ENCODE assay signal across 10 cellular contexts in the genomic region with DNA sequence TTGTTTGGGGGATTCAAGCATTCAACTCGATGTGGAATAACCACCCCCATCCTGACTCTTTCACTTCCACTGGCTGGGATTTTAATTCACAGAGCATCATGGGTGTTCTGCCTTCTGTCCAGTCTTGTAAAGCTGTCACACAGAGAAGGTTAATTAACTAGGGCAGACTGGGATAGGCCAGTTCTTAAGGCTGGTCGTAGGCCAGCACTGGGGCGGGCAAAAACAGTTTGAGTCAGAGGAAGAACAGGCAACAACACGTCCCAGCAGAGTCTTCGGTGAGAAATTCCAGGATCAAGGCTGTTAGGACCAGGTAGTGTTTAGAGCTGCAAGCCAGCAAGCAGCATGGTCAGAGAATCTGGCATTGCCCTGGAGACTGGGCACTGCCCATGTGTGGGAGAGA. TPM values are rescaled to one million over a fixed set of nuclear protein-coding genes. Genes with fewer than 3 reads are reported as not detected.
DNase-seq lines count a peak whose midpoint lies in the region; ATAC-seq, FAIRE-seq and TF ChIP-seq lines count a peak whose summit lies in the region.
"Had no signal": no experiment of that assay in that cellular context is flagged by ENCODE, and none has a peak within 500 bp of the region (broad histone marks: within the 10 kb centered on the region; RNA-seq: fewer than 3 reads in every experiment).

No MANE protein-coding gene starts in this region.

- intact Hi-C loops in mammary epithelial cell (cut with micrococcal nuclease) (loop anchor here (2.0 kb wide), 1 partner anchor 234 kb away; no protein-coding TSS in a partner anchor), left ventricle myocardium superior (cut with micrococcal nuclease) (no loop called here)

- CTCF ChIA-PET in HEK293 (lab: Yijun Ruan, JAX) = interaction anchor here (0.7 to 1.2 kb wide), 3 partner anchors 234 to 315 kb away, joined by 5 to 8 read pairs (median 5); no protein-coding TSS in a partner anchor
- CTCF ChIA-PET in mammary epithelial cell (lab: Charles Lee; ENCODE audit: low non-redundant PET) = no interaction called here

- POLR2A ChIA-PET in HEK293 (lab: Yijun Ruan, JAX) = interaction anchor here (0.6 kb wide), 1 partner anchor 290 kb away, joined by 7 read pairs; a partner anchor contains a TSS

- H3K4me3 ChIP-seq in HEK293 (ENCODE audit: low read depth, low read length) (no peak overlapping the region), mammary epithelial cell (replicated peaks in 1 of 3; ENCODE audit: insufficient read depth in 1 of 3, low read depth in 2 of 3, low read length in 3 of 3) (no peak overlapping the region), skeletal muscle cell (ENCODE audit: low read depth, low read length) (no peak overlapping the region)
- H3K4me3 ChIP-seq: skin epidermis had no signal

- no peaks in the 10 kb centered on the region for H4K20me1 ChIP-seq in mammary epithelial cell (ENCODE audit: insufficient read depth, low read length)

- H3K79me2 ChIP-seq in mammary epithelial cell (ENCODE audit: insufficient read depth, low read length) = peaks cover 16% of the 10 kb centered on the region

- TF ChIP-seq CTCF in HEK293 (tag by site-specific recombination; IDR thresholded peaks at IDR 0.05) (no peak), mammary epithelial cell (conservative IDR thresholded peaks at IDR 0.05 in 1 of 2, IDR thresholded peaks at IDR 0.05 in 1 of 2; ENCODE audit: extremely low read depth in 1 of 2, insufficient read depth in 1 of 2, low read depth in 1 of 2, low read length in 2 of 2) (no peak), D721Med (IDR thresholded peaks at IDR 0.05; ENCODE audit: insufficient read depth, missing control alignments) (no peak)

- H3K36me3 ChIP-seq in HEK293 (ENCODE audit: control insufficient read depth in 2 of 2, insufficient read depth in 1 of 2, low read length in 2 of 2) (no peaks in the 10 kb centered on the region), mammary epithelial cell (ENCODE audit: insufficient read depth, low read length) (no peaks in the 10 kb centered on the region)

- H2AFZ ChIP-seq in mammary epithelial cell (ENCODE audit: low read depth, low read length) = peak overlapping the region; percentile 66

- no peak for FAIRE-seq in D721Med (lab: Jason Lieb, UNC)

- BruUV-seq in mammary epithelial cell (replicated peaks; lab: Mats Ljungman, UMichigan) = no TSS peak

- H3K9ac ChIP-seq in mammary epithelial cell (ENCODE audit: insufficient read depth, low read length) = peak overlapping the region; percentile 29

- no peaks in the 10 kb centered on the region for H3K27me3 ChIP-seq in mammary epithelial cell (ENCODE audit: insufficient read depth, low read length)

- peak overlapping the region; percentile 73 for H3K4me2 ChIP-seq in mammary epithelial cell (ENCODE audit: insufficient read depth, low read depth, low read length)

- WGBS in mammary epithelial cell (ENCODE audit: low coverage, missing lambda C conversion rate) = 3% methylated on average over 4 of the region's 5 CpGs

- H3K9me3 ChIP-seq in HEK293 (ENCODE audit: control insufficient read depth, insufficient read depth, low read depth, low read length) (no peaks in the 10 kb centered on the region), mammary epithelial cell (replicated peaks; ENCODE audit: insufficient read depth, low read length) (no peaks in the 10 kb centered on the region)

- no peaks in the 10 kb centered on the region for H3K4me1 ChIP-seq in HEK293 (ENCODE audit: control insufficient read depth, insufficient read depth, low read length)
- peaks cover 35% of the 10 kb centered on the region for H3K4me1 ChIP-seq in mammary epithelial cell (ENCODE audit: insufficient read depth, low read length)

- dilution Hi-C loops in mammary epithelial cell (cut with HindIII; ENCODE audit: low sequenced_read_pairs) = no loop called here

- no peak overlapping the region for H3K27ac ChIP-seq in HEK293 (ENCODE audit: extremely low read depth, low read depth, low read length)
- peak overlapping the region; percentile 71 for H3K27ac ChIP-seq in mammary epithelial cell (ENCODE audit: insufficient read depth, low read depth, low read length)

- peak; percentile 21 for ATAC-seq in left ventricle myocardium superior
- ATAC-seq: stimulated activated naive B cell treated with anti-CD40 and anti-IgM and Interleukin-4, amounts not matched to agents 10 μg/mL and 1 μg/mL and 100 μg/mL, for 72 hours had no signal

- peak; percentile 98 for DNase-seq in mammary epithelial cell
- DNase-seq in left ventricle myocardium superior = peak; percentile 46
- DNase-seq in skeletal muscle cell (ENCODE audit: low read depth) = peak; percentile 52
- no peak for DNase-seq in D721Med (ENCODE audit: insufficient read length, low spot score)
- no peak for DNase-seq in middle frontal gyrus (ENCODE audit: extremely low spot score, low spot score)
- no peak for DNase-seq in NCI-H1105 treated with DMSO at 0.1 percent for 48 hours (lab: John Stamatoyannopoulos, UW)
- DNase-seq in NCI-H345 (lab: John Stamatoyannopoulos, UW) = no peak
- DNase-seq: stimulated activated naive B cell treated with anti-CD40 and anti-IgM and Interleukin-4, amounts not matched to agents 10 μg/mL and 1 μg/mL and 100 μg/mL, for 72 hours had no signal

- in situ Hi-C loops in mammary epithelial cell (cut with MboI; ENCODE audit: low sequenced_read_pairs in 2 of 2) = loop anchor here (10.0 to 25.0 kb wide), 3 partner anchors 238 to 342 kb away; no protein-coding TSS in a partner anchor

TF ChIP-seq in HEK293, 187 proteins besides CTCF, POLR2A, EP300 and RAD21:
- no peak for TF ChIP-seq ZNF707 (tag by site-specific recombination; IDR thresholded peaks at IDR 0.05)
- peak; percentile 45; the same call in 1 of the 2 replicates for TF ChIP-seq HOXD13 (CRISPR knock-in tag; IDR thresholded peaks at IDR 0.05; ENCODE audit: borderline replicate concordance)
- no peak for TF ChIP-seq ZNF843 (tag by site-specific recombination; IDR thresholded peaks at IDR 0.05)
- TF ChIP-seq SP2 (tag by site-specific recombination; IDR thresholded peaks at IDR 0.05) = peak; percentile 35
TF ChIP-seq in HEK293: peak in this region for 2.

RNA-seq across cellular contexts. Expression of a gene that starts 4.0 kb away (rescaled TPM):
- total RNA-seq in mammary epithelial cell (10 to 100 TPM; 27.3 to 51.3 TPM), left ventricle myocardium superior (10.8 TPM)
- polyA plus RNA-seq in mammary epithelial cell = 14.0 TPM
- polyA minus RNA-seq in mammary epithelial cell = 30.8 TPM

Comparison
In these comparisons a context has a peak if more than half of its experiments do, and no peak if none do; other contexts are left out.
1. DNase-seq: peak in mammary epithelial cell (single experiment), left ventricle myocardium superior (single experiment) and skeletal muscle cell (single experiment); none in D721Med (single experiment), middle frontal gyrus (single experiment), NCI-H1105 treated with DMSO at 0.1 percent for 48 hours (single experiment) and NCI-H345 (single experiment).